In the genomic region with DNA sequence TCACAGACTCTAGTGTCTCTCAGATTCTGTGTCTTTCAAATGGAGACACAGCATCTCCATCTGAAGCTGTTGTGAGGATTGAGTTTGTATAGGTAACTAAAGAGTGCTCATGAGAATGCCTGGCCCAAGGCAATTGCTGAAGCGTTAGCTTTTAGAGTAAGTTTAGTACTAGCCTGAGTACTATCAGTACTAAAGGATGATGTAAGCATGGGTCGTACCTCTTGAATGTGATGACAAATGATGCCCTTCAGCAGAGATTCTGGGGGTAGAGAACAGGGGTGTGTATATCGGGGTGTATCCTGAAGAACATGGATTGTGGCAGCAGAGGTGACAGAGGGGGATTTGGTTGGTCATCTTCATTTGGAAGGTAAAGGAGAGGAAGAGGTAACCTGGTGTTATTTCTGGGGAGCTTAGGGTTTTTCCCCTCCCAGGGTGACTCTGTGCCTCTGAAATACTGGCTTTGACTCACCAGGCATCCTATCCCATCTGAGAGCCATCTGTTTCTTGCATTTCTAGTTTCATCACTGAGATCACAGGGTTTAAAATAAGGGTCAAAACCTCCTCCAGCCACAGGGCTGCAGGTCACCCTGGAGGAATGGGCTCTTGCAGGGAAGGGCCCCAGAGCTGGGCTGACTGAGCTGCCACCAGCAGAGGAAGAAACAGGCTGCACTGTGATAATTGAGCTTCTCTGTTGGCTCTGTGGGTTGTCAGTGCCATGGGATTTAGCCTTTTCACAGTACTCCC, we compare ENCODE assay signal across 11 cellular contexts.
DNase-seq lines count a peak whose midpoint lies in the region; ATAC-seq, FAIRE-seq and TF ChIP-seq lines count a peak whose summit lies in the region.
"Had no signal": no experiment of that assay in that cellular context is flagged by ENCODE, and none has a peak within 500 bp of the region (broad histone marks: within the 10 kb centered on the region; RNA-seq: fewer than 3 reads in every experiment).

No MANE protein-coding gene starts in this region.

- WGBS in hepatocyte (ENCODE audit: low lambda C conversion rate, missing lambda C conversion rate): 84% methylated on average over 3 of the region's 3 CpGs
- 87 to 94% methylated on average over 3 of the region's 3 CpGs for WGBS in pancreas, 2 donors

- H3K27me3 ChIP-seq in neural progenitor cell: no peaks in the 10 kb centered on the region
- no peaks in the 10 kb centered on the region for H3K27me3 ChIP-seq in hepatocyte
- H3K27me3 ChIP-seq in pancreas: no peaks in the 10 kb centered on the region
- no peaks in the 10 kb centered on the region for H3K27me3 ChIP-seq in BE2C
- H3K27me3 ChIP-seq: cardiac muscle cell had no signal

- H3K4me2 ChIP-seq in neural progenitor cell (no peak overlapping the region), hepatocyte (no peak overlapping the region)

- intact Hi-C loops in pancreas (cut with DNase I): no loop called here

- DNase-seq in neural progenitor cell (ENCODE audit: low spot score): no peak
- DNase-seq in hepatocyte (ENCODE audit: low spot score): no peak
- DNase-seq in pancreas: no peak
- DNase-seq in stimulated activated CD4-positive, alpha-beta T cell treated with anti-CD3 and anti-CD28 coated beads, Interleukin-2, amount 100 ng/mL, for 24 hours: no peak
- no peak for DNase-seq in BE2C
- DNase-seq: activated CD4-positive, alpha-beta T cell treated with anti-CD3 and anti-CD28 coated beads, Interleukin-2, amount 50 U/mL, for 1 hour had no signal

- no peaks in the 10 kb centered on the region for H3K9me2 ChIP-seq in hepatocyte (replicated peaks; ENCODE audit: insufficient read depth)

- H4K20me1 ChIP-seq in neural progenitor cell (ENCODE audit: low read depth): no peaks in the 10 kb centered on the region
- no peaks in the 10 kb centered on the region for H4K20me1 ChIP-seq in hepatocyte (ENCODE audit: insufficient read depth, poor library complexity, severe bottlenecking)

- H3K4me1 Mint-ChIP-seq in neural progenitor cell: peaks cover 54% of the 10 kb centered on the region

- H3F3A ChIP-seq in neural progenitor cell (ENCODE audit: low read depth): peaks cover 11% of the 10 kb centered on the region

- H3K4me3 ChIP-seq in neural progenitor cell (no peak overlapping the region), hepatocyte (no peak overlapping the region), pancreas (no peak overlapping the region), BE2C (ENCODE audit: low read depth, low read length) (no peak overlapping the region)
- H3K4me3 ChIP-seq: cardiac muscle cell, K562 had no signal

- peaks cover 31% of the 10 kb centered on the region for H3K4me1 ChIP-seq in neural progenitor cell
- no peaks in the 10 kb centered on the region for H3K4me1 ChIP-seq in hepatocyte (ENCODE audit: insufficient read depth)
- H3K4me1 ChIP-seq in pancreas: peaks cover 0 to 5% (median 0%) of the 10 kb centered on the region in 3 donors
- H3K4me1 ChIP-seq in BE2C: no peaks in the 10 kb centered on the region

- ATAC-seq in GM18511 (IDR thresholded peaks at IDR 0.05; ENCODE audit: unreplicated experiment): peak; percentile 81
- peak; percentile 90 for ATAC-seq in GM21717 (IDR thresholded peaks at IDR 0.05; ENCODE audit: unreplicated experiment)
- ATAC-seq in HG03469 (IDR thresholded peaks at IDR 0.05; ENCODE audit: unreplicated experiment): peak; percentile 84
- ATAC-seq in pancreas: no peak
- ATAC-seq: K562 had no signal

- no peak for FAIRE-seq in pancreas (lab: Jason Lieb, UNC)
- FAIRE-seq: K562 had no signal

- no peaks in the 10 kb centered on the region for H3K9me3 Mint-ChIP-seq in neural progenitor cell

- H3K9me3 ChIP-seq in neural progenitor cell (ENCODE audit: low read depth) (no peaks in the 10 kb centered on the region), hepatocyte (ENCODE audit: low read depth) (no peaks in the 10 kb centered on the region), pancreas (no peaks in the 10 kb centered on the region), BE2C (no peaks in the 10 kb centered on the region)

- no peak overlapping the region for H3K4me3 Mint-ChIP-seq in neural progenitor cell

- H3K36me3 Mint-ChIP-seq in neural progenitor cell: no peaks in the 10 kb centered on the region

- no peaks in the 10 kb centered on the region for H3K36me3 ChIP-seq in neural progenitor cell
- H3K36me3 ChIP-seq in hepatocyte (replicated peaks; ENCODE audit: insufficient read depth, low read depth): no peaks in the 10 kb centered on the region
- no peaks in the 10 kb centered on the region for H3K36me3 ChIP-seq in pancreas
- no peaks in the 10 kb centered on the region for H3K36me3 ChIP-seq in BE2C
- H3K36me3 ChIP-seq: cardiac muscle cell had no signal

- H3K27ac Mint-ChIP-seq in neural progenitor cell: peak overlapping the region; percentile 8

- no peak overlapping the region for H2AFZ ChIP-seq in neural progenitor cell (replicated peaks)
- H2AFZ ChIP-seq in hepatocyte: no peak overlapping the region

- no peak for TF ChIP-seq CTCF in neural progenitor cell (IDR thresholded peaks at IDR 0.05)
- TF ChIP-seq CTCF in hepatocyte (IDR thresholded peaks at IDR 0.05; ENCODE audit: poor library complexity): no peak
- TF ChIP-seq CTCF in pancreas (IDR thresholded peaks at IDR 0.05): no peak
- TF ChIP-seq CTCF in BE2C (IDR thresholded peaks at IDR 0.05; ENCODE audit: low read depth, low read length): no peak

- no peak overlapping the region for H3K9ac ChIP-seq in neural progenitor cell

- H3K27me3 Mint-ChIP-seq in neural progenitor cell (ENCODE audit: insufficient read depth, low read depth): peaks cover 5% of the 10 kb centered on the region

- H3K79me2 ChIP-seq in neural progenitor cell (ENCODE audit: low read depth) (no peaks in the 10 kb centered on the region), hepatocyte (no peaks in the 10 kb centered on the region)

- H3K27ac ChIP-seq in neural progenitor cell: peak overlapping the region; percentile 32
- no peak overlapping the region for H3K27ac ChIP-seq in hepatocyte
- H3K27ac ChIP-seq in pancreas: no peak overlapping the region
- H3K27ac ChIP-seq: cardiac muscle cell had no signal

Comparison
In these comparisons a context has a peak if more than half of its experiments do, and no peak if none do; other contexts are left out.
1. ATAC-seq: peak in GM18511 (single experiment), GM21717 (single experiment) and HG03469 (single experiment); none in pancreas (0 of 4).